Comparison of ENCODE assay signal across 1 cellular context in the genomic region with DNA sequence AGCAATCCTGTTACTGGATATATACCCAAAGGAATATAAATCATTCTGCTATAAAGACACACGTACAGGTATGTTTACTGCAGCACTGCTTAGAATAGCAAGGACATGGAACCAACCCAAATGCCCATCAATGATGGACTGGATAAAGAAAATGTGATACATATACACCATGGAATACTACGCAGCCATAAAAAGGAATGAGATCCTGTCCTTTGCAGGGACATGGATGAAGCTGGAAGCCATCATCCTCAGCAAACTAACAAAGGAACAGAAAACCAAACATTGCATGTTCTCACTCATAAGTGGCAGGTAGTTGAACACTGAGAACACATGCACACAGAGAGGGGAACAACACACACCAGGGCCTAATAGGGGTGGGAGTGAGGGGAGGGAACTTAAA. TPM values are rescaled to one million over a fixed set of nuclear protein-coding genes. Genes with fewer than 3 reads are reported as not detected.
"Had no signal": no experiment of that assay in that cellular context is flagged by ENCODE, and none has a peak within 500 bp of the region (broad histone marks: within the 10 kb centered on the region; RNA-seq: fewer than 3 reads in every experiment).

No MANE protein-coding gene starts in this region.

RNA-seq across cellular contexts. Expression of gene NAT8L, which starts 55.8 kb away (rescaled TPM):
- total RNA-seq: T-helper 17 cell had no signal
